In the genomic region with DNA sequence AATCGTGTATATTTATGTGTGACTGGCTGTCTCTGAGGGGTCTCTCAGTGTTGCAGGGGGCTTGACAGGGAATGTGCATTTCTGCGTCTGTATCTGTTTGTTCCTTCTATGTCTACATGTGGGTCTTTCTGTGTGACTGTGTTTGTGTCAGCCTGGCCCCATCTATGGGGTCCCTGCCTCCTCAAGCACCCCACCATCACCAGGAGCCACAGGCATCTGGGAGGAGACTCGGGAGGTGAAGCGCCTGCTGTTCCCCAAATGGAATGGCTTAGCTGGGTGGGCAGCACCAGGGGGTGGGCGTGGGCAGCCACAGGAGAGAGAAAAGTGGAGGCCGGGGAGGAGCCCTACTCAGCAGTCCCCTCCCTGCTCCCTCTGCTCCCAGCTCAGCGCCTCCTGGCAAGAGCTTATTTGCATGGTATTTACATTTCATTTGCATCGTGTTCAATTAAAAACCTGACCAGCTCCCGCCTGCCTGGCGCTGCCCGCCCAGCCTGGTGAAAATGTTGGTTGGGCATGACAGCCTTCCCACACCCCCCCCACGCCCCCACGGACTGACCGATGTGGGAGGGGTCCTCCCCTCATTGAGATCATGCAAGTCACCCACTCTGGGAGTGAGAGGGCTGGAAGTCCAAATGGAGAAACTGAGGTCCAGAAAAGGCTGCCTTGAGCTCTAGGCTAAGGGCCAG, we compare ENCODE assay signal across 8 cellular contexts. TPM values are rescaled to one million over a fixed set of nuclear protein-coding genes. Genes with fewer than 3 reads are reported as not detected.
DNase-seq lines count a peak whose midpoint lies in the region; ATAC-seq and TF ChIP-seq lines count a peak whose summit lies in the region.

No MANE protein-coding gene starts in this region.

- H3K27ac ChIP-seq in heart left ventricle, result peak overlapping the region in 10 of 12 donors; percentile 82 to 97 (median 89)

- H3K9ac ChIP-seq in adipocyte (ENCODE audit: low read length), result peak overlapping the region; percentile 81

- no peak for TF ChIP-seq CTCF in heart left ventricle (IDR thresholded peaks at IDR 0.05)
- no peak for TF ChIP-seq CTCF in GM10266 (IDR thresholded peaks at IDR 0.05; ENCODE audit: control insufficient read depth, insufficient read depth, low read depth, missing control alignments)

- TF ChIP-seq POLR2A in heart left ventricle (IDR thresholded peaks at IDR 0.05), result no peak

- H3K27me3 ChIP-seq in adipocyte (replicated peaks; ENCODE audit: control insufficient read depth, insufficient read depth, low read length) (no peaks in the 10 kb centered on the region), heart left ventricle (peaks cover 0 to 14% (median 0%) of the 10 kb centered on the region in 9 donors)

- peak; percentile 61 for DNase-seq in NCI-H82 (lab: John Stamatoyannopoulos, UW)
- no peak for DNase-seq in NCI-H82 treated with DMSO at 0.1 percent for 48 hours (lab: John Stamatoyannopoulos, UW; ENCODE audit: unreplicated experiment)
- peak; percentile 77 for DNase-seq in adipocyte (ENCODE audit: low read depth)
- peak; percentile 85 to 91 (median 89) for DNase-seq in heart left ventricle
- DNase-seq in posterior vena cava (ENCODE audit: low spot score), result peak; percentile 95
- DNase-seq in GM10266 (ENCODE audit: extremely low spot score), result no peak
- DNase-seq in effector CD8-positive, alpha-beta T cell (lab: John Stamatoyannopoulos, UW), result no peak

- H3K4me1 ChIP-seq in adipocyte (ENCODE audit: control insufficient read depth, insufficient read depth, low read length) (peaks cover 34% of the 10 kb centered on the region), heart left ventricle (peaks cover 7 to 49% (median 37%) of the 10 kb centered on the region in 12 donors)

- H3K36me3 ChIP-seq in adipocyte (ENCODE audit: control insufficient read depth, insufficient read depth, low read length, severe bottlenecking) (no peaks in the 10 kb centered on the region), heart left ventricle (no peaks in the 10 kb centered on the region)

- intact Hi-C loops in heart left ventricle (cut with DNase I), result loop anchor here in 1 of 10 donors (10.0 kb wide), 1 partner anchor 66 kb away; no protein-coding TSS in a partner anchor
- intact Hi-C loops in posterior vena cava (cut with DNase I), result no loop called here

- H3K4me3 ChIP-seq in adipocyte (ENCODE audit: low read length), result no peak overlapping the region
- H3K4me3 ChIP-seq in heart left ventricle, result no peak overlapping the region

- 25 to 32% (median 28%) methylated on average over 10 to 14 of the region's 14 CpGs for WGBS in heart left ventricle, 4 donors

- no peaks in the 10 kb centered on the region for H3K9me3 ChIP-seq in adipocyte (ENCODE audit: control insufficient read depth, low read length)
- no peaks in the 10 kb centered on the region for H3K9me3 ChIP-seq in heart left ventricle

- ATAC-seq in heart left ventricle (peak; percentile 41 to 61 (median 54)), GM21825 (IDR thresholded peaks at IDR 0.05; ENCODE audit: unreplicated experiment) (no peak)

RNA-seq across cellular contexts. Expression of a gene that starts 50.5 kb away (rescaled TPM):
- total RNA-seq in heart left ventricle (10 to 100 TPM; 29.8 to 74.6 (median 36.3) TPM), posterior vena cava (10 to 100 TPM; 48.9 to 49.1 TPM)
- polyA plus RNA-seq in heart left ventricle, result 10 to 100 TPM; 32.8 to 44.5 TPM

Comparison
In these comparisons a context has a peak if more than half of its experiments do, and no peak if none do; other contexts are left out.
1. DNase-seq: peak in NCI-H82 (single experiment), adipocyte (single experiment), heart left ventricle (5 of 5) and posterior vena cava (single experiment); none in NCI-H82 treated with DMSO at 0.1 percent for 48 hours (single experiment), GM10266 (single experiment) and effector CD8-positive, alpha-beta T cell (single experiment).